Comparison of ENCODE assay signal across 22 cellular contexts in genomic region chr6:7650876-7651275, GRCh38.
DNase-seq lines count a peak whose midpoint lies in the region; ATAC-seq and TF ChIP-seq lines count a peak whose summit lies in the region.
"Had no signal": no experiment of that assay in that cellular context is flagged by ENCODE, and none has a peak within 500 bp of the region (broad histone marks: within the 10 kb centered on the region; RNA-seq: fewer than 3 reads in every experiment).

No MANE protein-coding gene starts in this region.

- ATAC-seq in sciatic nerve (peak; percentile 32), mucosa of descending colon (no peak), T-helper 17 cell (no peak)
- ATAC-seq: Panc1 had no signal

- intact Hi-C loops in sciatic nerve (cut with DNase I) (no loop called here), mucosa of descending colon (cut with DNase I, micrococcal nuclease) (no loop called here)

- H3K4me1 ChIP-seq in mucosa of descending colon (ENCODE audit: low read depth) = no peaks in the 10 kb centered on the region
- H3K4me1 ChIP-seq: HAP-1 had no signal

- no peak overlapping the region for H3K4me3 Mint-ChIP-seq in T-helper 17 cell
- H3K4me3 Mint-ChIP-seq: CD8-positive, alpha-beta memory T cell had no signal

- H3K4me1 Mint-ChIP-seq in T-helper 17 cell = peaks cover 2% of the 10 kb centered on the region

- H3K27ac Mint-ChIP-seq in T-helper 17 cell = no peak overlapping the region
- H3K27ac Mint-ChIP-seq: CD8-positive, alpha-beta memory T cell had no signal

- H3K9me3 ChIP-seq in mucosa of descending colon (no peaks in the 10 kb centered on the region), T-helper 17 cell (ENCODE audit: control insufficient read depth, low read length, poor library complexity, severe bottlenecking) (no peaks in the 10 kb centered on the region)
- H3K9me3 ChIP-seq: HAP-1, SK-N-SH had no signal

- H3K36me3 ChIP-seq in mucosa of descending colon (ENCODE audit: low read depth) = no peaks in the 10 kb centered on the region
- H3K36me3 ChIP-seq: HAP-1 had no signal

- DNase-seq in AG10803 (ENCODE audit: low read depth) (peak; percentile 62), LHCN-M2 (ENCODE audit: low read depth) (peak; percentile 45), fibroblast of gingiva (ENCODE audit: low read depth) (peak; percentile 77), sciatic nerve (ENCODE audit: low spot score) (no peak), mucosa of descending colon (no peak), T-helper 17 cell (no peak)
- DNase-seq in stimulated activated naive CD4-positive, alpha-beta T cell treated with Interleukin-2 at 50 U/mL for 16 hours (lab: John Stamatoyannopoulos, UW) = no peak
- DNase-seq in activated CD8-positive, alpha-beta memory T cell treated with anti-CD3 and anti-CD28 coated beads, Interleukin-2, amount 50 U/mL, for 4 hours = no peak
- DNase-seq: AML-193; CD8-positive, alpha-beta memory T cell; GDM1; KG1; NCI-H1105; NCI-H146; NCI-H2029; NCI-H226; NCI-H524; NCI-H82; SIG-M5; SK-N-SH had no signal

- H3K36me3 Mint-ChIP-seq in T-helper 17 cell (ENCODE audit: low read depth) = peaks cover 2% of the 10 kb centered on the region
- H3K36me3 Mint-ChIP-seq: CD8-positive, alpha-beta memory T cell had no signal

- H3K4me3 ChIP-seq in AG10803 (ENCODE audit: low read length) = no peak overlapping the region
- H3K4me3 ChIP-seq in mucosa of descending colon = no peak overlapping the region
- H3K4me3 ChIP-seq: HAP-1 had no signal

- H3K27me3 Mint-ChIP-seq in T-helper 17 cell = peaks cover 24% of the 10 kb centered on the region

- no peak for TF ChIP-seq CTCF in AG10803 (conservative IDR thresholded peaks at IDR 0.05; ENCODE audit: low read length)
- TF ChIP-seq CTCF in mucosa of descending colon (IDR thresholded peaks at IDR 0.05) = no peak

Comparison
In these comparisons a context has a peak if more than half of its experiments do, and no peak if none do; other contexts are left out.
1. DNase-seq: peak in AG10803 (single experiment), LHCN-M2 (single experiment) and fibroblast of gingiva (single experiment); none in sciatic nerve (single experiment), stimulated activated naive CD4-positive, alpha-beta T cell treated with Interleukin-2 at 50 U/mL for 16 hours (single experiment), activated CD8-positive, alpha-beta memory T cell treated with anti-CD3 and anti-CD28 coated beads, Interleukin-2, amount 50 U/mL, for 4 hours (single experiment), mucosa of descending colon (0 of 3) and T-helper 17 cell (0 of 3).